ENCODE assay signal across 14 cellular contexts in genomic region chr13:44734204-44734707, GRCh38.
DNase-seq lines count a peak whose midpoint lies in the region; ATAC-seq and TF ChIP-seq lines count a peak whose summit lies in the region.
"Had no signal": no experiment of that assay in that cellular context is flagged by ENCODE, and none has a peak within 500 bp of the region (broad histone marks: within the 10 kb centered on the region; RNA-seq: fewer than 3 reads in every experiment).

No MANE protein-coding gene starts in this region.

- H3K27me3 ChIP-seq in RWPE2 (ENCODE audit: insufficient read depth, poor library complexity, severe bottlenecking) (no peaks in the 10 kb centered on the region), stomach (no peaks in the 10 kb centered on the region)
- H3K27me3 ChIP-seq: neutrophil had no signal

- H3K9me3 Mint-ChIP-seq in WTC11, result peaks cover 4% of the 10 kb centered on the region; the same call in 1 of the 2 replicates
- H3K9me3 Mint-ChIP-seq: immature natural killer cell had no signal

- H3K4me3 Mint-ChIP-seq in WTC11, result no peak overlapping the region
- H3K4me3 Mint-ChIP-seq: immature natural killer cell had no signal

- H3K36me3 ChIP-seq in RWPE2 (ENCODE audit: low read depth), result no peaks in the 10 kb centered on the region
- H3K36me3 ChIP-seq in stomach, result no peaks in the 10 kb centered on the region
- H3K36me3 ChIP-seq: neutrophil, thoracic aorta had no signal

- TF ChIP-seq CTCF in RWPE2 (IDR thresholded peaks at IDR 0.05; ENCODE audit: poor library complexity, severe bottlenecking) (no peak), foreskin fibroblast (IDR thresholded peaks at IDR 0.05; ENCODE audit: low read depth, low read length) (no peak), stomach (IDR thresholded peaks at IDR 0.05) (no peak), WTC11 (IDR thresholded peaks at IDR 0.05) (no peak), GM10266 (IDR thresholded peaks at IDR 0.05; ENCODE audit: control insufficient read depth, insufficient read depth, low read depth, missing control alignments) (no peak)

- peak; percentile 44 for ATAC-seq in RWPE2 (ENCODE audit: low read depth)
- ATAC-seq in WTC11, result no peak
- ATAC-seq: Panc1 had no signal

- no peak overlapping the region for H3K27ac ChIP-seq in RWPE2 (ENCODE audit: poor library complexity, severe bottlenecking)
- H3K27ac ChIP-seq in stomach, result peak overlapping the region; percentile 24 to 75 (median 50)
- H3K27ac ChIP-seq: neutrophil, thoracic aorta had no signal

- H3K36me3 Mint-ChIP-seq in WTC11, result no peaks in the 10 kb centered on the region
- H3K36me3 Mint-ChIP-seq: immature natural killer cell had no signal

- H3K4me1 Mint-ChIP-seq in WTC11, result peaks cover 13% of the 10 kb centered on the region
- H3K4me1 Mint-ChIP-seq: immature natural killer cell had no signal

- WGBS in stomach, 5 donors, result 13 to 45% (median 40%) methylated on average over 1 of the region's 1 CpG

- no peaks in the 10 kb centered on the region for H3K27me3 Mint-ChIP-seq in WTC11 (ENCODE audit: low read depth)

- no peak overlapping the region for H3K27ac Mint-ChIP-seq in WTC11
- H3K27ac Mint-ChIP-seq: immature natural killer cell had no signal

- CTCF ChIA-PET in WTC11 (lab: Charles Lee), result interaction anchor here (0.7 kb wide), 1 partner anchor 84 kb away, joined by 4 read pairs; no protein-coding TSS in a partner anchor

- H3K4me1 ChIP-seq in RWPE2 (ENCODE audit: insufficient read depth, poor library complexity, severe bottlenecking) (no peaks in the 10 kb centered on the region), stomach (peaks cover 4 to 43% (median 15%) of the 10 kb centered on the region in 4 donors)

- no peak for TF ChIP-seq EP300 in stomach (IDR thresholded peaks at IDR 0.05)

- no peak for TF ChIP-seq POLR2A in stomach (IDR thresholded peaks at IDR 0.05)

- no peak overlapping the region for H3K4me3 ChIP-seq in RWPE2 (ENCODE audit: severe bottlenecking)
- no peak overlapping the region for H3K4me3 ChIP-seq in foreskin fibroblast (ENCODE audit: low read depth in 1 of 2, low read length in 2 of 2)
- no peak overlapping the region for H3K4me3 ChIP-seq in stomach
- H3K4me3 ChIP-seq: thoracic aorta had no signal

- H3K9me3 ChIP-seq in RWPE2 (ENCODE audit: severe bottlenecking), result no peaks in the 10 kb centered on the region
- no peaks in the 10 kb centered on the region for H3K9me3 ChIP-seq in stomach
- H3K9me3 ChIP-seq: neutrophil, thoracic aorta had no signal

- intact Hi-C loops in stomach (cut with DNase I; ENCODE audit: low total_unique reads), result no loop called here

- DNase-seq in HT1080 (ENCODE audit: low read depth) (peak; percentile 64), RWPE2 (ENCODE audit: low spot score) (no peak), foreskin fibroblast (peak; percentile 49 to 78), stomach (peak; percentile 91), activated gamma-delta T cell treated with Interleukin-2 at 50 U/mL for 16 hours (no peak), COLO829 (ENCODE audit: low spot score) (no peak), WTC11 (ENCODE audit: low spot score) (no peak), GM10266 (ENCODE audit: extremely low spot score) (no peak)
- DNase-seq: activated CD4-positive, CD25-positive, alpha-beta regulatory T cell treated with anti-CD3 and anti-CD28 coated beads, Interleukin-2, amount 50 U/mL, for 72 hours; DND-41; immature natural killer cell had no signal

- POLR2A ChIA-PET in WTC11 (lab: Charles Lee), result interaction anchor here (0.5 kb wide), 1 partner anchor 90 kb away, joined by 3 read pairs; no protein-coding TSS in a partner anchor

TF ChIP-seq in WTC11, 78 proteins besides CTCF, POLR2A, EP300 and RAD21:
- TF ChIP-seq ZNF263 (CRISPR knock-in tag; IDR thresholded peaks at IDR 0.05; ENCODE audit: low read depth) (no peak), ZNF425 (CRISPR knock-in tag; conservative IDR thresholded peaks at IDR 0.05) (no peak), ZSCAN18 (CRISPR knock-in tag; IDR thresholded peaks at IDR 0.05) (no peak), ZNF423 (CRISPR knock-in tag; IDR thresholded peaks at IDR 0.05) (no peak), NFYB (CRISPR knock-in tag; conservative IDR thresholded peaks at IDR 0.05; ENCODE audit: low read depth) (no peak), ZNF416 (CRISPR knock-in tag; IDR thresholded peaks at IDR 0.05) (no peak), KAT7 (CRISPR knock-in tag; IDR thresholded peaks at IDR 0.05; ENCODE audit: borderline replicate concordance) (no peak), SP1 (CRISPR knock-in tag; conservative IDR thresholded peaks at IDR 0.05) (no peak), JUN (CRISPR knock-in tag; IDR thresholded peaks at IDR 0.05) (no peak), FOXK1 (CRISPR knock-in tag; IDR thresholded peaks at IDR 0.05) (no peak), ESRRA (CRISPR knock-in tag; IDR thresholded peaks at IDR 0.05; ENCODE audit: borderline replicate concordance) (no peak), SMAD3 (CRISPR knock-in tag; IDR thresholded peaks at IDR 0.05; ENCODE audit: borderline replicate concordance) (no peak), AFF4 (CRISPR knock-in tag; IDR thresholded peaks at IDR 0.05; ENCODE audit: borderline replicate concordance) (no peak), IRF2 (CRISPR knock-in tag; IDR thresholded peaks at IDR 0.05; ENCODE audit: borderline replicate concordance, low read depth) (no peak), GRHL2 (CRISPR knock-in tag; IDR thresholded peaks at IDR 0.05; ENCODE audit: insufficient replicate concordance, severe bottlenecking) (no peak), FOXJ3 (CRISPR knock-in tag; IDR thresholded peaks at IDR 0.05; ENCODE audit: borderline replicate concordance) (no peak)

Comparison
In these comparisons a context has a peak if more than half of its experiments do, and no peak if none do; other contexts are left out.
1. DNase-seq: peak in HT1080 (single experiment), foreskin fibroblast (2 of 2) and stomach (single experiment); none in RWPE2 (single experiment), activated gamma-delta T cell treated with Interleukin-2 at 50 U/mL for 16 hours (single experiment), COLO829 (single experiment), WTC11 (single experiment) and GM10266 (single experiment).